17 cellular contexts compared by ENCODE assay signal in the genomic region with DNA sequence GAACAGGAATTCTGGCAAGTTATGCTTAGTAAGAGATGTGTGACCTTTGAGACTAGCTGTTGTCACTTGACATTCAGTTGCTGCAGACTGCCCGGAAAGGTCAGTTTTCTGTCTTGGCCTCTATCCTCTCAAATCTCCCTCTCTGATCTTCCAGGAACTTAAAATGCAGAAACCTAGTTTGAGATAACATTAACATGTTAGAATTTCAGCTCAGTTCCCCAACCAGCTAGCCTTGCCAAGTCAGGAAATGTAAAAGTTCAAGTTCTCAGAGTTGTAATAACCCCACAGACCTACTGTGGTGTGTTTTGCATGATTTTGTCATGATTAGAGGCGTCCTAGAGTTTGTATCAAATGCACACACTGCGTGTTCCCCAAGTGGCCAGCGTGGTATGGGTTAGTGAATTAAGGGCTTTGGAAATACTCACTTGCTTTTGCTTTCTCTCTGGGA. TPM values are rescaled to one million over a fixed set of nuclear protein-coding genes. Genes with fewer than 3 reads are reported as not detected.
DNase-seq lines count a peak whose midpoint lies in the region; ATAC-seq and TF ChIP-seq lines count a peak whose summit lies in the region.
"Had no signal": no experiment of that assay in that cellular context is flagged by ENCODE, and none has a peak within 500 bp of the region (broad histone marks: within the 10 kb centered on the region; RNA-seq: fewer than 3 reads in every experiment).

No MANE protein-coding gene starts in this region.

- H3K9me3 Mint-ChIP-seq in activated naive CD8-positive, alpha-beta T cell treated with anti-CD3 and anti-CD28 coated beads, Interleukin-2, amount 50 U/mL, for 24 hours: no peaks in the 10 kb centered on the region
- H3K9me3 Mint-ChIP-seq in natural killer cell: no peaks in the 10 kb centered on the region
- H3K9me3 Mint-ChIP-seq: HFFc6 had no signal

- DNase-seq in activated CD4-positive, CD25-positive, alpha-beta regulatory T cell (lab: John Stamatoyannopoulos, UW): no peak
- DNase-seq in HuH-7 (ENCODE audit: low spot score): peak; percentile 23
- DNase-seq in activated naive CD8-positive, alpha-beta T cell treated with anti-CD3 and anti-CD28 coated beads, Interleukin-2, amount 50 U/mL, for 24 hours: no peak
- no peak for DNase-seq in natural killer cell
- DNase-seq in NOMO-1 treated with DMSO at 0.1 percent for 48 hours (lab: John Stamatoyannopoulos, UW; ENCODE audit: unreplicated experiment): no peak
- DNase-seq: amygdala, C1 segment of cervical spinal cord, HFFc6, NCI-H1694 treated with DMSO at 0.1 percent for 48 hours, NCI-H510A treated with DMSO at 0.1 percent for 48 hours, pancreas, substantia nigra had no signal

- H3K4me1 Mint-ChIP-seq in activated naive CD8-positive, alpha-beta T cell treated with anti-CD3 and anti-CD28 coated beads, Interleukin-2, amount 50 U/mL, for 24 hours: peaks cover 73% of the 10 kb centered on the region
- peaks cover 68 to 74% of the 10 kb centered on the region in 2 donors for H3K4me1 Mint-ChIP-seq in natural killer cell

- TF ChIP-seq CTCF in natural killer cell (IDR thresholded peaks at IDR 0.05): no peak

- H3K27me3 Mint-ChIP-seq in activated naive CD8-positive, alpha-beta T cell treated with anti-CD3 and anti-CD28 coated beads, Interleukin-2, amount 50 U/mL, for 24 hours: no peaks in the 10 kb centered on the region
- no peaks in the 10 kb centered on the region for H3K27me3 Mint-ChIP-seq in natural killer cell (ENCODE audit: low read depth in 2 of 2)

- H3K27ac Mint-ChIP-seq in activated naive CD8-positive, alpha-beta T cell treated with anti-CD3 and anti-CD28 coated beads, Interleukin-2, amount 50 U/mL, for 24 hours: peak overlapping the region; percentile 74
- H3K27ac Mint-ChIP-seq in natural killer cell: peak overlapping the region; percentile 14 to 58
- H3K27ac Mint-ChIP-seq: HFFc6 had no signal

- peak overlapping the region; percentile 75 for H3K4me3 Mint-ChIP-seq in activated naive CD8-positive, alpha-beta T cell treated with anti-CD3 and anti-CD28 coated beads, Interleukin-2, amount 50 U/mL, for 24 hours
- peak overlapping the region; percentile 48 for H3K4me3 Mint-ChIP-seq in natural killer cell
- H3K4me3 Mint-ChIP-seq: HFFc6 had no signal

- intact Hi-C loops in natural killer cell (cut with micrococcal nuclease): loop anchor here (1.0 to 5.0 kb wide), 3 partner anchors 46 to 102 kb away; no protein-coding TSS in a partner anchor

- peaks cover 10% of the 10 kb centered on the region for H3K36me3 Mint-ChIP-seq in activated naive CD8-positive, alpha-beta T cell treated with anti-CD3 and anti-CD28 coated beads, Interleukin-2, amount 50 U/mL, for 24 hours (ENCODE audit: low read depth)
- no peaks in the 10 kb centered on the region for H3K36me3 Mint-ChIP-seq in natural killer cell

- peak; percentile 40 to 44 for ATAC-seq in activated CD4-positive, CD25-positive, alpha-beta regulatory T cell treated with anti-CD3 and anti-CD28 coated beads, Interleukin-2, amount 50 U/mL, for 24 hours
- ATAC-seq in activated naive CD8-positive, alpha-beta T cell treated with anti-CD3 and anti-CD28 coated beads, Interleukin-2, amount 50 U/mL, for 24 hours: peak; percentile 56
- peak; percentile 23 to 43 (median 40) for ATAC-seq in natural killer cell
- no peak for ATAC-seq in HG03196 (IDR thresholded peaks at IDR 0.05; ENCODE audit: unreplicated experiment)
- no peak for ATAC-seq in GM18858 (IDR thresholded peaks at IDR 0.05; ENCODE audit: unreplicated experiment)
- ATAC-seq: pancreas, SK-N-SH treated with all-trans-retinoic acid at 6 μM for 48 hours had no signal

RNA-seq across cellular contexts. Expression of a gene that starts 46.6 kb away (rescaled TPM):
- total RNA-seq in natural killer cell: 10 to 100 TPM; 50.4 to 61.5 (median 56.6) TPM

RNA-seq across cellular contexts. Expression of a gene that starts 52.7 kb away (rescaled TPM):
- total RNA-seq in natural killer cell: 10 to 100 TPM in 1 of 3 donors, 1 to 10 TPM in 2; 3.5 to 37.5 (median 3.5) TPM
- total RNA-seq: HFFc6, LHCN-M2 had no signal

Comparison
In these comparisons a context has a peak if more than half of its experiments do, and no peak if none do; other contexts are left out.
1. ATAC-seq: peak in activated CD4-positive, CD25-positive, alpha-beta regulatory T cell treated with anti-CD3 and anti-CD28 coated beads, Interleukin-2, amount 50 U/mL, for 24 hours (2 of 2), activated naive CD8-positive, alpha-beta T cell treated with anti-CD3 and anti-CD28 coated beads, Interleukin-2, amount 50 U/mL, for 24 hours (single experiment) and natural killer cell (3 of 3); none in HG03196 (single experiment) and GM18858 (single experiment).